ENCODE assay signal across 8 cellular contexts in genomic region chr14:36321004-36321381, GRCh38. TPM values are rescaled to one million over a fixed set of nuclear protein-coding genes. Genes with fewer than 3 reads are reported as not detected.
DNase-seq lines count a peak whose midpoint lies in the region; ATAC-seq, FAIRE-seq and TF ChIP-seq lines count a peak whose summit lies in the region.
"Not testable (repeated sequence)": the region's sequence is repeated elsewhere in the genome, so short reads cannot be mapped to it uniquely, and the experiment has no call there.

No MANE protein-coding gene starts in this region.

- POLR2A ChIA-PET in HepG2 (lab: Yijun Ruan, JAX), result interaction anchor here (0.6 to 2.2 kb wide), 17 partner anchors 11 to 1859 kb away, joined by 3 to 21 read pairs (median 4); partner anchors contain the start of genes BRMS1L, MIPOL1, SLC25A21 and SPTSSA

- peak overlapping the region; percentile 96 for H3K9ac ChIP-seq in HepG2 (ENCODE audit: insufficient read depth, low read depth, low read length)

- peak overlapping the region; percentile 68 for H3K27ac ChIP-seq in CD4-positive, CD25-positive, alpha-beta regulatory T cell (ENCODE audit: insufficient read depth, low read length, poor library complexity, severe bottlenecking)
- H3K27ac ChIP-seq in HepG2 (ENCODE audit: extremely low read length, insufficient read depth, low read length), result peak overlapping the region; percentile 82
- peak overlapping the region in 2 of 3 donors; percentile 93 to 98 for H3K27ac ChIP-seq in thyroid gland

- not testable (repeated sequence) for TF ChIP-seq EP300 in HepG2 (IDR thresholded peaks at IDR 0.05; ENCODE audit: low read depth in 2 of 2, low read length in 2 of 2); HepG2 (CRISPR knock-in tag; IDR thresholded peaks at IDR 0.05; ENCODE audit: borderline replicate concordance)

- not testable (repeated sequence) for TF ChIP-seq CTCF in epithelial cell of esophagus (IDR thresholded peaks at IDR 0.05; ENCODE audit: insufficient read depth, low read depth, low read length, missing control alignments); HepG2 (CRISPR knock-in tag; IDR thresholded peaks at IDR 0.05); osteocyte (IDR thresholded peaks at IDR 0.05); thyroid gland (IDR thresholded peaks at IDR 0.05)

- TF ChIP-seq POLR2A in HepG2 (IDR thresholded peaks at IDR 0.05; ENCODE audit: insufficient read depth in 1 of 2, low read depth in 2 of 2, low read length in 2 of 2); thyroid gland (IDR thresholded peaks at IDR 0.05): not testable (repeated sequence)

- ATAC-seq in CD4-positive, CD25-positive, alpha-beta regulatory T cell (ENCODE audit: low read depth in 2 of 2); SK-N-SH treated with all-trans-retinoic acid at 6 μM for 48 hours; activated naive CD8-positive, alpha-beta T cell treated with anti-CD3 and anti-CD28 coated beads, Interleukin-2, amount 50 U/mL, for 24 hours: not testable (repeated sequence)
- ATAC-seq in HG03045 (IDR thresholded peaks at IDR 0.05; ENCODE audit: unreplicated experiment), result peak; percentile 2
- ATAC-seq in HepG2, result peak; percentile 10

- H3K27ac Mint-ChIP-seq in CD4-positive, CD25-positive, alpha-beta regulatory T cell, result peak overlapping the region; percentile 93 to 98 (median 95)
- peak overlapping the region; percentile 93 for H3K27ac Mint-ChIP-seq in activated naive CD8-positive, alpha-beta T cell treated with anti-CD3 and anti-CD28 coated beads, Interleukin-2, amount 50 U/mL, for 24 hours
- peak overlapping the region; percentile 95 for H3K27ac Mint-ChIP-seq in osteocyte (ENCODE audit: unreplicated experiment)

- H3K27me3 Mint-ChIP-seq in CD4-positive, CD25-positive, alpha-beta regulatory T cell, result peaks cover 27% of the 10 kb centered on the region
- H3K27me3 Mint-ChIP-seq in activated naive CD8-positive, alpha-beta T cell treated with anti-CD3 and anti-CD28 coated beads, Interleukin-2, amount 50 U/mL, for 24 hours, result peaks cover 19% of the 10 kb centered on the region
- H3K27me3 Mint-ChIP-seq in osteocyte (ENCODE audit: unreplicated experiment), result peaks cover 35% of the 10 kb centered on the region

- TSS peak; percentile 89 for BruUV-seq in HepG2 (replicated peaks; lab: Mats Ljungman, UMichigan)

- peaks cover 22% of the 10 kb centered on the region for H3K4me1 ChIP-seq in CD4-positive, CD25-positive, alpha-beta regulatory T cell (ENCODE audit: control insufficient read depth, insufficient read depth, low read length, poor library complexity, severe bottlenecking)
- H3K4me1 ChIP-seq in HepG2 (ENCODE audit: insufficient read depth, low read length), result peaks cover 24% of the 10 kb centered on the region
- not testable (repeated sequence) for H3K4me1 ChIP-seq in thyroid gland

- peaks cover 20 to 42% (median 36%) of the 10 kb centered on the region in 4 donors for H3K4me1 Mint-ChIP-seq in CD4-positive, CD25-positive, alpha-beta regulatory T cell
- peaks cover 40% of the 10 kb centered on the region for H3K4me1 Mint-ChIP-seq in activated naive CD8-positive, alpha-beta T cell treated with anti-CD3 and anti-CD28 coated beads, Interleukin-2, amount 50 U/mL, for 24 hours
- peaks cover 23% of the 10 kb centered on the region for H3K4me1 Mint-ChIP-seq in osteocyte (ENCODE audit: unreplicated experiment)

- peak overlapping the region; percentile 88 to 96 (median 94) for H3K4me3 Mint-ChIP-seq in CD4-positive, CD25-positive, alpha-beta regulatory T cell
- peak overlapping the region; percentile 91 for H3K4me3 Mint-ChIP-seq in activated naive CD8-positive, alpha-beta T cell treated with anti-CD3 and anti-CD28 coated beads, Interleukin-2, amount 50 U/mL, for 24 hours
- H3K4me3 Mint-ChIP-seq in osteocyte (ENCODE audit: unreplicated experiment), result peak overlapping the region; percentile 92

- WGBS in HepG2 (ENCODE audit: low lambda C conversion rate), result 39% methylated on average over 7 of the region's 7 CpGs
- 66 to 67% methylated on average over 7 of the region's 7 CpGs for WGBS in thyroid gland, 2 donors

- CTCF ChIA-PET in HepG2 (lab: Yijun Ruan, JAX; ENCODE audit: low intra/inter-chr PET ratio, low total read pairs), result not testable (repeated sequence)

- peaks cover 44% of the 10 kb centered on the region for H3K79me2 ChIP-seq in HepG2 (ENCODE audit: insufficient read depth, low read length)

- not testable (repeated sequence) for H3K9me3 ChIP-seq in CD4-positive, CD25-positive, alpha-beta regulatory T cell (ENCODE audit: control insufficient read depth in 2 of 2, low read length in 2 of 2); HepG2 (ENCODE audit: low read length); thyroid gland

- DNase-seq in CD4-positive, CD25-positive, alpha-beta regulatory T cell; epithelial cell of esophagus (ENCODE audit: low read depth); HepG2 (ENCODE audit: low spot score); osteocyte (ENCODE audit: extremely low spot score, unreplicated experiment): not testable (repeated sequence)
- DNase-seq in activated naive CD8-positive, alpha-beta T cell treated with anti-CD3 and anti-CD28 coated beads, Interleukin-2, amount 50 U/mL, for 24 hours, result peak; percentile 7
- peak in 1 of 2 donors; percentile 3 for DNase-seq in thyroid gland

- peaks cover 16% of the 10 kb centered on the region for H3K27me3 ChIP-seq in CD4-positive, CD25-positive, alpha-beta regulatory T cell (ENCODE audit: control insufficient read depth, insufficient read depth, low read length)
- H3K27me3 ChIP-seq in HepG2 (ENCODE audit: control insufficient read depth in 1 of 2, insufficient read depth in 2 of 2, low read length in 2 of 2), result peaks cover 0 to 16% of the 10 kb centered on the region in 2 experiments; a peak in 1 of 5 replicates
- H3K27me3 ChIP-seq in thyroid gland, result not testable (repeated sequence)

- H3K4me2 ChIP-seq in HepG2 (ENCODE audit: low read depth, low read length), result peak overlapping the region; percentile 81

- peak overlapping the region; percentile 91 for H2AFZ ChIP-seq in HepG2 (ENCODE audit: low read length)

- H4K20me1 ChIP-seq in HepG2 (ENCODE audit: insufficient read depth, low read length), result peaks cover 14% of the 10 kb centered on the region

- intact Hi-C loops in HepG2 (cut with micrococcal nuclease; ENCODE audit: unreplicated experiment), result loop anchor here (2.0 kb wide), 1 partner anchor 250 kb away; no protein-coding TSS in a partner anchor
- intact Hi-C loops in thyroid gland (cut with DNase I), result not testable (repeated sequence)

- not testable (repeated sequence) for H3K9me3 Mint-ChIP-seq in CD4-positive, CD25-positive, alpha-beta regulatory T cell; activated naive CD8-positive, alpha-beta T cell treated with anti-CD3 and anti-CD28 coated beads, Interleukin-2, amount 50 U/mL, for 24 hours; osteocyte (ENCODE audit: unreplicated experiment)

- FAIRE-seq in HepG2 (lab: Jason Lieb, UNC), result not testable (repeated sequence)

- not testable (repeated sequence) for TF ChIP-seq RAD21 in HepG2 (CRISPR knock-in tag; IDR thresholded peaks at IDR 0.05)

- not testable (repeated sequence) for H3K36me3 Mint-ChIP-seq in CD4-positive, CD25-positive, alpha-beta regulatory T cell; activated naive CD8-positive, alpha-beta T cell treated with anti-CD3 and anti-CD28 coated beads, Interleukin-2, amount 50 U/mL, for 24 hours (ENCODE audit: low read depth); osteocyte (ENCODE audit: unreplicated experiment)

- H3K4me3 ChIP-seq in CD4-positive, CD25-positive, alpha-beta regulatory T cell (ENCODE audit: low read depth, low read length), result peak overlapping the region; percentile 95
- H3K4me3 ChIP-seq in epithelial cell of esophagus (ENCODE audit: low read length), result peak overlapping the region; percentile 90
- peak overlapping the region; percentile 95 to 96 (median 96) for H3K4me3 ChIP-seq in HepG2 (replicated peaks in 1 of 3; ENCODE audit: insufficient read depth in 1 of 3, low read depth in 2 of 3, low read length in 3 of 3)
- H3K4me3 ChIP-seq in thyroid gland (replicated peaks in 1 of 3), result peak overlapping the region; percentile 61 to 91 (median 73)

- in situ Hi-C loops in HepG2 (cut with HindIII; ENCODE audit: extremely low pct_ligation_motif_present, low pct_unique_long_range_greater_than_20kb), result not testable (repeated sequence)

- H3K36me3 ChIP-seq in CD4-positive, CD25-positive, alpha-beta regulatory T cell (ENCODE audit: control insufficient read depth, insufficient read depth, low read length); HepG2 (replicated peaks in 1 of 2; ENCODE audit: control insufficient read depth in 1 of 2, insufficient read depth in 2 of 2, low read length in 2 of 2); thyroid gland: not testable (repeated sequence)

RNA-seq across cellular contexts. Expression of gene MBIP, which starts 0.6 kb away (rescaled TPM):
- 42.2 TPM for total RNA-seq in CD4-positive, CD25-positive, alpha-beta regulatory T cell
- polyA plus RNA-seq in CD4-positive, CD25-positive, alpha-beta regulatory T cell, result 10 to 100 TPM; 19.2 to 25.4 (median 23.7) TPM
- total RNA-seq in HepG2 (2016; rRNA removed; fragmentation: Illumina TruSeq; extraction: Trizol) (48.6 and 57.3 TPM in 2 replicates), osteocyte (25.8 and 26.2 TPM in 2 replicates), thyroid gland (100 to 1,000 TPM in 1 of 4 donors, 10 to 100 TPM in 3; 80.5 to 163 (median 87.3) TPM)
- 19.5 and 21.3 TPM in 2 replicates for total RNA-seq in HepG2 (2016; cell fraction: cytosol; rRNA removed; fragmentation: Illumina TruSeq; extraction: Trizol; ENCODE audit: low read depth)
- total RNA-seq in HepG2 (2016; cell fraction: insoluble cytoplasmic fraction; rRNA removed; fragmentation: Illumina TruSeq; extraction: Trizol), result 49.5 and 61.7 TPM in 2 replicates
- total RNA-seq in HepG2 (2016; cell fraction: membrane; rRNA removed; fragmentation: Illumina TruSeq; extraction: Trizol), result 30.4 and 34.4 TPM in 2 replicates
- total RNA-seq in HepG2 (2016; cell fraction: nucleus; rRNA removed; fragmentation: Illumina TruSeq; extraction: Trizol), result 106 and 109 TPM in 2 replicates
- polyA plus RNA-seq in HepG2 (2011; rRNA removed), result 39.3 and 48.1 TPM in 2 replicates
- 18.8 and 25.7 TPM in 2 replicates for polyA plus RNA-seq in HepG2 (2011; cell fraction: cytosol; rRNA removed)
- 40.5 and 42.5 TPM in 2 replicates for polyA plus RNA-seq in HepG2 (2011; cell fraction: nucleus; rRNA removed)
- 36.2 and 44.2 TPM in 2 replicates for polyA plus RNA-seq in HepG2 (2012)
- polyA plus RNA-seq in HepG2 (2016; cell fraction: cytosol; fragmentation: Illumina TruSeq; extraction: Trizol; ENCODE audit: low read depth), result 9.9 and 10.0 TPM in 2 replicates
- polyA plus RNA-seq in HepG2 (2016; cell fraction: insoluble cytoplasmic fraction; fragmentation: Illumina TruSeq; extraction: Trizol; ENCODE audit: low read depth), result 91.0 and 102 TPM in 2 replicates
- polyA plus RNA-seq in HepG2 (2016; cell fraction: membrane; fragmentation: Illumina TruSeq; extraction: Trizol; ENCODE audit: low read depth), result 17.2 and 18.0 TPM in 2 replicates
- polyA plus RNA-seq in HepG2 (2016; cell fraction: nucleus; fragmentation: Illumina TruSeq; extraction: Trizol; ENCODE audit: insufficient read depth, low read depth), result 100 and 101 TPM in 2 replicates
- polyA minus RNA-seq in HepG2 (2011; rRNA and poly(A)+ RNA removed; ENCODE audit: low replicate concordance), result 13.3 and 28.8 TPM in 2 replicates
- 28.0 and 30.0 TPM in 2 replicates for polyA minus RNA-seq in HepG2 (2011; cell fraction: cytosol; rRNA and poly(A)+ RNA removed)
- polyA minus RNA-seq in HepG2 (2011; cell fraction: nucleus; rRNA and poly(A)+ RNA removed), result 191 and 205 TPM in 2 replicates
